In the genomic region with DNA sequence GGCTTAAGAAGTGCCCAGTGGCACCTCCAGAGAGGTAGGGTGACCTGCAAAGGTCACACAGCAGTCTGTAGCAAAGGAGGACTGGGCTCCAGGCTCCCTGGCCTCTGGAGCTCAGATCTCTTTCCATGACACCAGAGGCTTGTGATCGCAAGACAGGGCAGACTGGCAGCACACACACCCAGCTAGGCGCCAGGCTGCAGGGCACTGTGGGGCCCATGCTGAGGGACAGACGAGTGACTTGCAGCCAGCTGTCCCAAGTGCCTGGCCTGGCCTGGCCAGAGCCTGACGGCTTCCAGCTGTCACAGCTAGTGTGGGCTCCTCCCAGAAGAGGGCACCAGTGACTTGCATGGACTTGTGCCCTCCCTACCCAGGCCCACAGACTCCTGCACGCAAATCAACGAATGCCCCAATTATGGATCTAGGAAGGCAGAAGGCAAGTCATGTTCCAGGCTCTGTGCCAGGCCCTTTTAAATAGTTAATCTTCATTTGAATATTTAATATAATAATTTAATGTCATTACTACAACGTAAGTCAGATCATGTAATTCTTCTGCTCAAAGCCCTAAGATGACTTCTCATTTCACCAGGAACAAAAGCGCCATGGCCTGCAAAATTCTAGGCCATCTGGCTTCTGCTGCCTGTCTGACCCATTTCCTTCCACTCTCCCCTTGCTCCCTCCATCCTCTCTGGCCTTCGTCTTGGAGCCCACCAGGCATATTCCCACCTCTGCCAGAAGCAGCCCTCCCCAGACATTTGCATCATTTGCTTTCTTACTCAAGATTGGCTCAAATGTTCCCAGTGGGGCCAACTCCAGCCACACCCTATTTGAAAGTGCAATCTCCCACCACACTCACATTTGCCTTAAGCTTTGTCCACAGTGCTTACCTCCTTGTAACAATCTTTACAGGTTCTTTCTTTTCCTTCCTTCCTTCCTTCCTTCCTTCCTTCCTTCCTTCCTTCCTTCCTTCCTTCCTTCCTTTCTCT, we compare ENCODE assay signal across 8 cellular contexts. TPM values are rescaled to one million over a fixed set of nuclear protein-coding genes. Genes with fewer than 3 reads are reported as not detected.
A peak's percentile ranks its signal among the peaks of the same experiment; 100 is the strongest.
DNase-seq lines count a peak whose midpoint lies in the region; ATAC-seq and TF ChIP-seq lines count a peak whose summit lies in the region.

No MANE protein-coding gene starts in this region.

- intact Hi-C loops in body of pancreas (cut with DNase I), result no loop called here
- intact Hi-C loops in thyroid gland (cut with DNase I), result no loop called here

- no peaks in the 10 kb centered on the region for H3K9me3 Mint-ChIP-seq in nephron

- TF ChIP-seq POLR2A in body of pancreas (IDR thresholded peaks at IDR 0.05) (no peak), thyroid gland (IDR thresholded peaks at IDR 0.05) (no peak)

- H3K27me3 Mint-ChIP-seq in nephron (ENCODE audit: low read depth), result peaks cover 4% of the 10 kb centered on the region

- H3K4me1 ChIP-seq in body of pancreas (peaks cover 8% of the 10 kb centered on the region), thyroid gland (peaks cover 0 to 8% of the 10 kb centered on the region in 2 donors)

- no peaks in the 10 kb centered on the region for H3K36me3 Mint-ChIP-seq in nephron (ENCODE audit: low read depth)

- peak overlapping the region in 2 of 3 experiments; percentile 45 to 54 for H3K27ac Mint-ChIP-seq in nephron

- peaks cover 31% of the 10 kb centered on the region for H3K4me1 Mint-ChIP-seq in nephron

- H3K27me3 ChIP-seq in body of pancreas (peaks cover 7 to 15% of the 10 kb centered on the region in 2 donors), thyroid gland (peaks cover 15% of the 10 kb centered on the region)

- no peak for ATAC-seq in body of pancreas
- ATAC-seq in HG03571 (IDR thresholded peaks at IDR 0.05; ENCODE audit: unreplicated experiment), result no peak

- H3K27ac ChIP-seq in body of pancreas, result no peak overlapping the region
- H3K27ac ChIP-seq in thyroid gland, result no peak overlapping the region

- H3K9me3 ChIP-seq in body of pancreas (no peaks in the 10 kb centered on the region), thyroid gland (no peaks in the 10 kb centered on the region)

- H3K4me3 ChIP-seq in body of pancreas, result no peak overlapping the region
- no peak overlapping the region for H3K4me3 ChIP-seq in thyroid gland (replicated peaks in 1 of 3)

- DNase-seq in D341Med (ENCODE audit: low spot score) (peak; percentile 64), NAMALWA (ENCODE audit: low spot score) (peak; percentile 33), cerebellar cortex (ENCODE audit: low spot score) (peak; percentile 60), NCI-H2081 treated with DMSO at 0.1 percent for 48 hours (lab: John Stamatoyannopoulos, UW) (no peak), body of pancreas (no peak), thyroid gland (no peak)

- H3K4me3 Mint-ChIP-seq in nephron, result no peak overlapping the region

- H3K36me3 ChIP-seq in body of pancreas (replicated peaks in 1 of 2; ENCODE audit: insufficient read depth in 1 of 2, low read depth in 2 of 2) (no peaks in the 10 kb centered on the region), thyroid gland (no peaks in the 10 kb centered on the region)

- TF ChIP-seq CTCF in nephron (IDR thresholded peaks at IDR 0.05; ENCODE audit: unreplicated experiment in 3 of 3), result peak in 1 of 3 experiments; percentile 26
- TF ChIP-seq CTCF in body of pancreas (IDR thresholded peaks at IDR 0.05), result peak in 1 of 7 experiments; percentile 6
- TF ChIP-seq CTCF in thyroid gland (IDR thresholded peaks at IDR 0.05), result no peak

- 52 to 68% methylated on average over 5 to 9 of the region's 9 CpGs for WGBS in body of pancreas, 2 donors
- 67 to 71% methylated on average over 7 to 9 of the region's 9 CpGs for WGBS in thyroid gland, 2 donors

RNA-seq across cellular contexts. Expression of gene SPEG, which starts 3.7 kb away (rescaled TPM):
- total RNA-seq in body of pancreas (1 to 10 TPM; 2.9 to 3.6 TPM), thyroid gland (1 to 10 TPM; 1.9 to 3.5 (median 3.3) TPM)

RNA-seq across cellular contexts. Expression of gene DES, which starts 12.7 kb away (rescaled TPM):
- total RNA-seq in body of pancreas (10 to 100 TPM; 12.7 to 23.1 TPM), thyroid gland (10 to 100 TPM; 26.7 to 54.4 (median 28.7) TPM)

RNA-seq across cellular contexts. Expression of gene DNPEP, which starts 43.2 kb away (rescaled TPM):
- 10 to 100 TPM; 18.4 to 24.7 TPM for total RNA-seq in body of pancreas
- total RNA-seq in thyroid gland, result 10 to 100 TPM; 35.9 to 49.5 (median 41.6) TPM

Comparison
In these comparisons a context has a peak if more than half of its experiments do, and no peak if none do; other contexts are left out.
1. DNase-seq: peak in D341Med (single experiment), NAMALWA (single experiment) and cerebellar cortex (single experiment); none in NCI-H2081 treated with DMSO at 0.1 percent for 48 hours (single experiment), body of pancreas (0 of 4) and thyroid gland (0 of 2).